Comparison of ENCODE assay signal across 1 cellular context in genomic region chr13:44917589-44918322, GRCh38.
TF ChIP-seq lines count a peak whose summit lies in the region.

No MANE protein-coding gene starts in this region.

TF ChIP-seq in HEK293, 187 proteins besides CTCF, POLR2A, EP300 and RAD21 (continued from another document and continues in another):
- TF ChIP-seq, protein P1, sequence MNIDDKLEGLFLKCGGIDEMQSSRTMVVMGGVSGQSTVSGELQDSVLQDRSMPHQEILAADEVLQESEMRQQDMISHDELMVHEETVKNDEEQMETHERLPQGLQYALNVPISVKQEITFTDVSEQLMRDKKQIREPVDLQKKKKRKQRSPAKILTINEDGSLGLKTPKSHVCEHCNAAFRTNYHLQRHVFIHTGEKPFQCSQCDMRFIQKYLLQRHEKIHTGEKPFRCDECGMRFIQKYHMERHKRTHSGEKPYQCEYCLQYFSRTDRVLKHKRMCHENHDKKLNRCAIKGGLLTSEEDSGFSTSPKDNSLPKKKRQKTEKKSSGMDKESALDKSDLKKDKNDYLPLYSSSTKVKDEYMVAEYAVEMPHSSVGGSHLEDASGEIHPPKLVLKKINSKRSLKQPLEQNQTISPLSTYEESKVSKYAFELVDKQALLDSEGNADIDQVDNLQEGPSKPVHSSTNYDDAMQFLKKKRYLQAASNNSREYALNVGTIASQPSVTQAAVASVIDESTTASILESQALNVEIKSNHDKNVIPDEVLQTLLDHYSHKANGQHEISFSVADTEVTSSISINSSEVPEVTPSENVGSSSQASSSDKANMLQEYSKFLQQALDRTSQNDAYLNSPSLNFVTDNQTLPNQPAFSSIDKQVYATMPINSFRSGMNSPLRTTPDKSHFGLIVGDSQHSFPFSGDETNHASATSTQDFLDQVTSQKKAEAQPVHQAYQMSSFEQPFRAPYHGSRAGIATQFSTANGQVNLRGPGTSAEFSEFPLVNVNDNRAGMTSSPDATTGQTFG (tag by site-specific recombination; IDR thresholded peaks at IDR 0.05; ENCODE audit: borderline replicate concordance), result 0 out of 2 replicates have a peak, but pooled peaks have one; percentile 74
- TF ChIP-seq ZNF560 (tag by site-specific recombination; IDR thresholded peaks at IDR 0.05; ENCODE audit: borderline replicate concordance), result no peak
- TF ChIP-seq ZBTB17 (tag by site-specific recombination; IDR thresholded peaks at IDR 0.05), result peak; percentile 98
- TF ChIP-seq ZNF629 (tag by site-specific recombination; IDR thresholded peaks at IDR 0.05), result peak; percentile 91
- peak; percentile 82 for TF ChIP-seq ZSCAN30 (tag by site-specific recombination; IDR thresholded peaks at IDR 0.05)
- no peak for TF ChIP-seq ZNF530 (tag by site-specific recombination; IDR thresholded peaks at IDR 0.05; ENCODE audit: low read depth)
- TF ChIP-seq ZFHX2 (tag by site-specific recombination; conservative IDR thresholded peaks at IDR 0.05), result peak; percentile 99
- peak; percentile 47; the same call in 1 of the 2 replicates for TF ChIP-seq ZBTB44 (tag by site-specific recombination; IDR thresholded peaks at IDR 0.05)
- peak; percentile 22; the same call in 1 of the 2 replicates for TF ChIP-seq ZBTB7A (tag by site-specific recombination; IDR thresholded peaks at IDR 0.05; ENCODE audit: low read depth)
- peak; percentile 88 for TF ChIP-seq ZNF10 (tag by site-specific recombination; IDR thresholded peaks at IDR 0.05)
- TF ChIP-seq KLF9 (tag by site-specific recombination; IDR thresholded peaks at IDR 0.05; ENCODE audit: low read depth), result peak; percentile 81
- TF ChIP-seq ZNF621 (tag by site-specific recombination; IDR thresholded peaks at IDR 0.05), result no peak
- TF ChIP-seq SP3 (tag by site-specific recombination; IDR thresholded peaks at IDR 0.05), result peak; percentile 50; the same call in 1 of the 2 replicates
- TF ChIP-seq SCRT1 (tag by site-specific recombination; IDR thresholded peaks at IDR 0.05; ENCODE audit: borderline replicate concordance), result peak; percentile 84
- TF ChIP-seq ZNF350 (tag by site-specific recombination; IDR thresholded peaks at IDR 0.05), result no peak
- 0 out of 2 replicates have a peak, but pooled peaks have one; percentile 74 for TF ChIP-seq ZSCAN23 (tag by site-specific recombination; IDR thresholded peaks at IDR 0.05)
- TF ChIP-seq ZNF394 (tag by site-specific recombination; IDR thresholded peaks at IDR 0.05; ENCODE audit: borderline replicate concordance), result peak; percentile 77; the same call in 1 of the 2 replicates
- peak; percentile 45; the same call in 1 of the 2 replicates for TF ChIP-seq ZNF76 (tag by site-specific recombination; IDR thresholded peaks at IDR 0.05; ENCODE audit: borderline replicate concordance, low read depth)
- no peak for TF ChIP-seq ZNF302 (tag by site-specific recombination; IDR thresholded peaks at IDR 0.05; ENCODE audit: low read depth)
- peak; percentile 95 for TF ChIP-seq ZNF324 (tag by site-specific recombination; IDR thresholded peaks at IDR 0.05)
- 0 out of 2 replicates have a peak, but pooled peaks have one; percentile 67 for TF ChIP-seq TRIM28 (IDR thresholded peaks at IDR 0.05; ENCODE audit: borderline replicate concordance, low read length)
- TF ChIP-seq, protein P2, sequence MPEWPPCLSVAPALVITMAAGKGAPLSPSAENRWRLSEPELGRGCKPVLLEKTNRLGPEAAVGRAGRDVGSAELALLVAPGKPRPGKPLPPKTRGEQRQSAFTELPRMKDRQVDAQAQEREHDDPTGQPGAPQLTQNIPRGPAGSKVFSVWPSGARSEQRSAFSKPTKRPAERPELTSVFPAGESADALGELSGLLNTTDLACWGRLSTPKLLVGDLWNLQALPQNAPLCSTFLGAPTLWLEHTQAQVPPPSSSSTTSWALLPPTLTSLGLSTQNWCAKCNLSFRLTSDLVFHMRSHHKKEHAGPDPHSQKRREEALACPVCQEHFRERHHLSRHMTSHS (tag by site-specific recombination; IDR thresholded peaks at IDR 0.05), result no peak
- peak; percentile 78; the same call in 1 of the 2 replicates for TF ChIP-seq GLI4 (tag by site-specific recombination; IDR thresholded peaks at IDR 0.05)
- TF ChIP-seq, protein P3, sequence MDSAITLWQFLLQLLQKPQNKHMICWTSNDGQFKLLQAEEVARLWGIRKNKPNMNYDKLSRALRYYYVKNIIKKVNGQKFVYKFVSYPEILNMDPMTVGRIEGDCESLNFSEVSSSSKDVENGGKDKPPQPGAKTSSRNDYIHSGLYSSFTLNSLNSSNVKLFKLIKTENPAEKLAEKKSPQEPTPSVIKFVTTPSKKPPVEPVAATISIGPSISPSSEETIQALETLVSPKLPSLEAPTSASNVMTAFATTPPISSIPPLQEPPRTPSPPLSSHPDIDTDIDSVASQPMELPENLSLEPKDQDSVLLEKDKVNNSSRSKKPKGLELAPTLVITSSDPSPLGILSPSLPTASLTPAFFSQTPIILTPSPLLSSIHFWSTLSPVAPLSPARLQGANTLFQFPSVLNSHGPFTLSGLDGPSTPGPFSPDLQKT (IDR thresholded peaks at IDR 0.05; ENCODE audit: borderline replicate concordance, low read depth, low read length), result no peak
- TF ChIP-seq ZNF747 (tag by site-specific recombination; IDR thresholded peaks at IDR 0.05), result no peak
- TF ChIP-seq GLIS1 (tag by site-specific recombination; IDR thresholded peaks at IDR 0.05), result peak; percentile 44
- TF ChIP-seq MZF1 (tag by site-specific recombination; IDR thresholded peaks at IDR 0.05; ENCODE audit: borderline replicate concordance), result 0 out of 2 replicates have a peak, but pooled peaks have one; percentile 21
- TF ChIP-seq ZNF184 (tag by site-specific recombination; IDR thresholded peaks at IDR 0.05), result peak; percentile 75
- TF ChIP-seq, protein P4, sequence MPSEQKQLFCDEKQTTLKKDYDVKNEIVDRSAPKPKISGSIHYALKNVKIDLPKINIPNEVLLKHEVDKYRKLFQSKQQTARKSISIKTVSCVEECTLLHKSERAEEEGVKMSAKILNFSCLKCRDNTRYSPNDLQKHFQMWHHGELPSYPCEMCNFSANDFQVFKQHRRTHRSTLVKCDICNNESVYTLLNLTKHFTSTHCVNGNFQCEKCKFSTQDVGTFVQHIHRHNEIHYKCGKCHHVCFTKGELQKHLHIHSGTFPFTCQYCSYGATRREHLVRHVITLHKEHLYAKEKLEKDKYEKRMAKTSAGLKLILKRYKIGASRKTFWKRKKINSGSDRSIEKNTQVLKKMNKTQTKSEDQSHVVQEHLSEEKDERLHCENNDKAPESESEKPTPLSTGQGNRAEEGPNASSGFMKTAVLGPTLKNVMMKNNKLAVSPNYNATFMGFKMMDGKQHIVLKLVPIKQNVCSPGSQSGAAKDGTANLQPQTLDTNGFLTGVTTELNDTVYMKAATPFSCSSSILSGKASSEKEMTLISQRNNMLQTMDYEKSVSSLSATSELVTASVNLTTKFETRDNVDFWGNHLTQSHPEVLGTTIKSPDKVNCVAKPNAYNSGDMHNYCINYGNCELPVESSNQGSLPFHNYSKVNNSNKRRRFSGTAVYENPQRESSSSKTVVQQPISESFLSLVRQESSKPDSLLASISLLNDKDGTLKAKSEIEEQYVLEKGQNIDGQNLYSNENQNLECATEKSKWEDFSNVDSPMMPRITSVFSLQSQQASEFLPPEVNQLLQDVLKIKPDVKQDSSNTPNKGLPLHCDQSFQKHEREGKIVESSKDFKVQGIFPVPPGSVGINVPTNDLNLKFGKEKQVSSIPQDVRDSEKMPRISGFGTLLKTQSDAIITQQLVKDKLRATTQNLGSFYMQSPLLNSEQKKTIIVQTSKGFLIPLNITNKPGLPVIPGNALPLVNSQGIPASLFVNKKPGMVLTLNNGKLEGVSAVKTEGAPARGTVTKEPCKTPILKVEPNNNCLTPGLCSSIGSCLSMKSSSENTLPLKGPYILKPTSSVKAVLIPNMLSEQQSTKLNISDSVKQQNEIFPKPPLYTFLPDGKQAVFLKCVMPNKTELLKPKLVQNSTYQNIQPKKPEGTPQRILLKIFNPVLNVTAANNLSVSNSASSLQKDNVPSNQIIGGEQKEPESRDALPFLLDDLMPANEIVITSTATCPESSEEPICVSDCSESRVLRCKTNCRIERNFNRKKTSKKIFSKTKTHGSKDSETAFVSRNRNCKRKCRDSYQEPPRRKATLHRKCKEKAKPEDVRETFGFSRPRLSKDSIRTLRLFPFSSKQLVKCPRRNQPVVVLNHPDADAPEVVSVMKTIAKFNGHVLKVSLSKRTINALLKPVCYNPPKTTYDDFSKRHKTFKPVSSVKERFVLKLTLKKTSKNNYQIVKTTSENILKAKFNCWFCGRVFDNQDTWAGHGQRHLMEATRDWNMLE (tag by site-specific recombination; conservative IDR thresholded peaks at IDR 0.05; ENCODE audit: low read depth), result peak; percentile 20; the same call in 1 of the 2 replicates
- peak; percentile 81 for TF ChIP-seq BCL11B (tag by site-specific recombination; IDR thresholded peaks at IDR 0.05; ENCODE audit: low read depth)
- TF ChIP-seq ZNF776 (tag by site-specific recombination; IDR thresholded peaks at IDR 0.05; ENCODE audit: borderline replicate concordance), result no peak
- no peak for TF ChIP-seq ZNF223 (tag by site-specific recombination; IDR thresholded peaks at IDR 0.05)
- peak; percentile 65; the same call in 1 of the 2 replicates for TF ChIP-seq ZNF221 (tag by site-specific recombination; IDR thresholded peaks at IDR 0.05; ENCODE audit: borderline replicate concordance)
- TF ChIP-seq ZFP69B (tag by site-specific recombination; IDR thresholded peaks at IDR 0.05), result peak; percentile 46; the same call in 1 of the 2 replicates
- TF ChIP-seq GLI2 (tag by site-specific recombination; IDR thresholded peaks at IDR 0.05; ENCODE audit: borderline replicate concordance, low read depth), result 0 out of 2 replicates have a peak, but pooled peaks have one; percentile 22
- peak; percentile 92 for TF ChIP-seq ZNF24 (tag by site-specific recombination; IDR thresholded peaks at IDR 0.05)
- peak; percentile 76; the same call in 1 of the 2 replicates for TF ChIP-seq ZBTB20 (tag by site-specific recombination; IDR thresholded peaks at IDR 0.05)
- peak; percentile 87 for TF ChIP-seq ZEB2 (tag by site-specific recombination; IDR thresholded peaks at IDR 0.05)
- TF ChIP-seq ZXDB (tag by site-specific recombination; IDR thresholded peaks at IDR 0.05), result peak; percentile 97
- TF ChIP-seq PRDM4 (tag by site-specific recombination; IDR thresholded peaks at IDR 0.05), result peak; percentile 64
- TF ChIP-seq KLF10 (tag by site-specific recombination; IDR thresholded peaks at IDR 0.05), result peak; percentile 84
- TF ChIP-seq YY1 (tag by site-specific recombination; IDR thresholded peaks at IDR 0.05), result peak; percentile 73
- TF ChIP-seq PRDM6 (tag by site-specific recombination; IDR thresholded peaks at IDR 0.05), result peak; percentile 22; the same call in 1 of the 2 replicates
- peak; percentile 33; the same call in 1 of the 2 replicates for TF ChIP-seq SP2 (tag by site-specific recombination; IDR thresholded peaks at IDR 0.05)
- TF ChIP-seq ZNF335 (tag by site-specific recombination; conservative IDR thresholded peaks at IDR 0.05), result peak; percentile 68
